Comparison of ENCODE assay signal across 8 cellular contexts in genomic region chr3:43389388-43390254, GRCh38.
DNase-seq lines count a peak whose midpoint lies in the region; ATAC-seq and TF ChIP-seq lines count a peak whose summit lies in the region.

No MANE protein-coding gene starts in this region.

- intact Hi-C loops in left cardiac atrium (cut with DNase I): loop anchor here (5.0 to 10.0 kb wide), 2 partner anchors 97 to 225 kb away; no protein-coding TSS in a partner anchor

- ATAC-seq in GM18907 (IDR thresholded peaks at IDR 0.05; ENCODE audit: unreplicated experiment) (peak; percentile 55), left cardiac atrium (peak; percentile 73 to 75), GM18858 (IDR thresholded peaks at IDR 0.05; ENCODE audit: unreplicated experiment) (no peak), omental fat pad (ENCODE audit: low FRiP score) (no peak)

- no peaks in the 10 kb centered on the region for H3K9me3 ChIP-seq in Peyer's patch

- TF ChIP-seq POLR2A in Peyer's patch (IDR thresholded peaks at IDR 0.05): no peak

- H3K27me3 ChIP-seq in Peyer's patch: no peaks in the 10 kb centered on the region

- no peak overlapping the region for H3K4me3 ChIP-seq in Peyer's patch

- H3K4me1 ChIP-seq in Peyer's patch: peaks cover 0 to 6% (median 0%) of the 10 kb centered on the region in 4 donors

- TF ChIP-seq CTCF in Peyer's patch (IDR thresholded peaks at IDR 0.05) (no peak), omental fat pad (IDR thresholded peaks at IDR 0.05) (no peak)

- DNase-seq in Peyer's patch (peak in 2 of 3 donors; percentile 67 to 83), left cardiac atrium (peak; percentile 75), NCI-H510A treated with DMSO at 0.1 percent for 48 hours (lab: John Stamatoyannopoulos, UW) (no peak), omental fat pad (ENCODE audit: low spot score) (no peak)
- peak; percentile 62 for DNase-seq in activated gamma-delta T cell treated with anti-CD3 and anti-CD28 coated beads, Interleukin-2, amount 50 U/mL, for 16 hours (ENCODE audit: low read depth)
- DNase-seq in stimulated activated CD4-positive, alpha-beta T cell treated with anti-CD3 and anti-CD28 coated beads, Interleukin-4, amount 100 ng/mL, for 24 hours: peak; percentile 73

- H3K36me3 ChIP-seq in Peyer's patch: no peaks in the 10 kb centered on the region

- peak overlapping the region; percentile 53 to 76 (median 68) for H3K27ac ChIP-seq in Peyer's patch

Comparison
In these comparisons a context has a peak if more than half of its experiments do, and no peak if none do; other contexts are left out.
1. ATAC-seq: peak in GM18907 (single experiment) and left cardiac atrium (2 of 2); none in GM18858 (single experiment) and omental fat pad (single experiment).
2. DNase-seq: peak in Peyer's patch (2 of 3), activated gamma-delta T cell treated with anti-CD3 and anti-CD28 coated beads, Interleukin-2, amount 50 U/mL, for 16 hours (single experiment), left cardiac atrium (single experiment) and stimulated activated CD4-positive, alpha-beta T cell treated with anti-CD3 and anti-CD28 coated beads, Interleukin-4, amount 100 ng/mL, for 24 hours (single experiment); none in NCI-H510A treated with DMSO at 0.1 percent for 48 hours (single experiment) and omental fat pad (single experiment).